ENCODE assay signal across 28 cellular contexts in the genomic region with DNA sequence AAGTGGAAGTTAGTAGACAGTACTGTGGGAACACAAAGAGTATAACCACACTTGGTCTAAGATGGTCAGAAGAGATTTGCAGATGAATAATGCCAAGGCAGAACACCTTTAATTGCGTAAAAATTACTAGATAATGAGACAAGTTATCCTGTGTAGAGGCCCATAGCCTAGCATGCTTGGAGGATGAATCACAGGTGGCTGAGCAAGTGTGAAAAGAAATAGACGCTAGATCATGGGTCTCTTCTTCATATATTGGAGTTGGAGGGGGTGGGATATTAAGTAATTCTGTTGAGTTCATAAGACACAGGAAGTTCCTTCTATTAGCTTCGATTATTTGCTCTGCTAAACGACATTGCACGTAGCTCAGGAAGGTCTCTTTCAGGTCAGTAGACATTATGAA.
"Had no signal": no experiment of that assay in that cellular context is flagged by ENCODE, and none has a peak within 500 bp of the region (broad histone marks: within the 10 kb centered on the region; RNA-seq: fewer than 3 reads in every experiment).

No MANE protein-coding gene starts in this region.

- H3K4me3 ChIP-seq: body of pancreas, coronary artery, esophagus muscularis mucosa, heart right ventricle, skin epidermis, upper lobe of left lung had no signal

- H3K27ac Mint-ChIP-seq: activated B cell treated with CpG ODN at 0.5 μM for 24 hours; activated CD4-positive, alpha-beta T cell treated with anti-CD3 and anti-CD28 coated beads for 36 hours; activated CD8-positive, alpha-beta memory T cell treated with anti-CD3 and anti-CD28 coated beads, Interleukin-2, amount 10 ng/mL, durations not matched to agents 7 days and 5 days; activated CD8-positive, alpha-beta T cell treated with anti-CD3 and anti-CD28 coated beads, Interleukin-2, amount 10 ng/mL, durations not matched to agents 7 days and 5 days; activated naive CD8-positive, alpha-beta T cell; activated T-cell treated with anti-CD3 and anti-CD28 coated beads, Interleukin-2, amount 50 U/mL, for 72 hours; mesothelial cell of epicardium; naive B cell; nephron progenitor cell; stimulated activated effector memory CD8-positive, alpha-beta T cell treated with anti-CD3 and anti-CD28 coated beads, Interleukin-12 subunit alpha, Interleukin-12 subunit beta, amount 100 ng/mL, for 72 hours; stimulated activated naive CD8-positive, alpha-beta T cell treated with anti-CD3 and anti-CD28 coated beads, Interleukin-15, amount 100 ng/mL, for 72 hours had no signal

- H3K4me1 ChIP-seq: body of pancreas, esophagus muscularis mucosa, foreskin keratinocyte, heart right ventricle, upper lobe of left lung had no signal

- H3K27ac ChIP-seq: body of pancreas, coronary artery, esophagus muscularis mucosa, foreskin keratinocyte, heart right ventricle, neutrophil, skin epidermis, upper lobe of left lung had no signal

- H3K27me3 ChIP-seq: body of pancreas, esophagus muscularis mucosa, foreskin keratinocyte, heart right ventricle, neutrophil, upper lobe of left lung had no signal

- H3K9me3 Mint-ChIP-seq: activated B cell treated with CpG ODN at 0.5 μM for 24 hours, mesothelial cell of epicardium, nephron progenitor cell had no signal

- H3K36me3 Mint-ChIP-seq: activated CD8-positive, alpha-beta memory T cell treated with anti-CD3 and anti-CD28 coated beads, Interleukin-2, amount 10 ng/mL, durations not matched to agents 7 days and 5 days; activated naive CD8-positive, alpha-beta T cell; mesothelial cell of epicardium; naive B cell; stimulated activated effector memory CD8-positive, alpha-beta T cell treated with anti-CD3 and anti-CD28 coated beads, Interleukin-12 subunit alpha, Interleukin-12 subunit beta, amount 100 ng/mL, for 72 hours had no signal

- DNase-seq: activated B cell treated with CpG ODN at 0.5 μM for 24 hours; activated CD4-positive, alpha-beta T cell treated with anti-CD3 and anti-CD28 coated beads for 36 hours; activated CD8-positive, alpha-beta memory T cell treated with anti-CD3 and anti-CD28 coated beads, Interleukin-2, amount 10 ng/mL, durations not matched to agents 7 days and 5 days; activated CD8-positive, alpha-beta T cell treated with anti-CD3 and anti-CD28 coated beads, Interleukin-2, amount 10 ng/mL, durations not matched to agents 7 days and 5 days; activated effector memory CD4-positive, alpha-beta T cell treated with Interleukin-2 at 50 U/mL for 16 hours; activated naive CD4-positive, alpha-beta T cell treated with Interleukin-2 at 50 U/mL for 16 hours; activated T-cell treated with anti-CD3 and anti-CD28 coated beads, Interleukin-2, amount 50 U/mL, for 72 hours; aorta; body of pancreas; foreskin keratinocyte; heart right ventricle; naive B cell; nephron progenitor cell; stimulated activated CD4-positive, alpha-beta T cell treated with anti-CD3 and anti-CD28 coated beads, Interleukin-12 subunit alpha, Interleukin-12 subunit beta, amount 100 ng/mL, for 4 hours; stimulated activated CD4-positive, alpha-beta T cell treated with anti-CD3 and anti-CD28 coated beads, Interleukin-4, amount 100 ng/mL, for 24 hours; stimulated activated naive CD8-positive, alpha-beta T cell treated with anti-CD3 and anti-CD28 coated beads, Interleukin-15, amount 100 ng/mL, for 72 hours; substantia nigra; T-helper 2 cell; upper lobe of left lung had no signal

- H3K27me3 Mint-ChIP-seq: activated B cell treated with CpG ODN at 0.5 μM for 24 hours; activated CD4-positive, alpha-beta T cell treated with anti-CD3 and anti-CD28 coated beads for 36 hours; activated CD8-positive, alpha-beta memory T cell treated with anti-CD3 and anti-CD28 coated beads, Interleukin-2, amount 10 ng/mL, durations not matched to agents 7 days and 5 days; activated naive CD8-positive, alpha-beta T cell; naive B cell; stimulated activated naive CD8-positive, alpha-beta T cell treated with anti-CD3 and anti-CD28 coated beads, Interleukin-15, amount 100 ng/mL, for 72 hours had no signal

- ATAC-seq: activated CD4-positive, alpha-beta T cell treated with anti-CD3 and anti-CD28 coated beads for 36 hours; activated CD8-positive, alpha-beta memory T cell treated with anti-CD3 and anti-CD28 coated beads, Interleukin-2, amount 10 ng/mL, durations not matched to agents 7 days and 5 days; activated CD8-positive, alpha-beta T cell treated with anti-CD3 and anti-CD28 coated beads, Interleukin-2, amount 10 ng/mL, durations not matched to agents 7 days and 5 days; activated T-cell treated with anti-CD3 and anti-CD28 coated beads, Interleukin-2, amount 50 U/mL, for 72 hours; body of pancreas; foreskin keratinocyte; heart right ventricle; left lobe of liver; sciatic nerve; stimulated activated effector memory CD8-positive, alpha-beta T cell treated with anti-CD3 and anti-CD28 coated beads, Interleukin-12 subunit alpha, Interleukin-12 subunit beta, amount 100 ng/mL, for 72 hours; stimulated activated naive CD8-positive, alpha-beta T cell treated with anti-CD3 and anti-CD28 coated beads, Interleukin-15, amount 100 ng/mL, for 72 hours had no signal

- H3K36me3 ChIP-seq: esophagus muscularis mucosa, heart right ventricle, neutrophil, upper lobe of left lung had no signal

- H3K4me3 Mint-ChIP-seq: activated B cell treated with CpG ODN at 0.5 μM for 24 hours; activated CD4-positive, alpha-beta T cell treated with anti-CD3 and anti-CD28 coated beads for 36 hours; activated CD8-positive, alpha-beta memory T cell treated with anti-CD3 and anti-CD28 coated beads, Interleukin-2, amount 10 ng/mL, durations not matched to agents 7 days and 5 days; activated CD8-positive, alpha-beta T cell treated with anti-CD3 and anti-CD28 coated beads, Interleukin-2, amount 10 ng/mL, durations not matched to agents 7 days and 5 days; activated naive CD8-positive, alpha-beta T cell; activated T-cell treated with anti-CD3 and anti-CD28 coated beads, Interleukin-2, amount 50 U/mL, for 72 hours; mesothelial cell of epicardium; naive B cell; nephron progenitor cell; stimulated activated effector memory CD8-positive, alpha-beta T cell treated with anti-CD3 and anti-CD28 coated beads, Interleukin-12 subunit alpha, Interleukin-12 subunit beta, amount 100 ng/mL, for 72 hours; stimulated activated naive CD8-positive, alpha-beta T cell treated with anti-CD3 and anti-CD28 coated beads, Interleukin-15, amount 100 ng/mL, for 72 hours had no signal

- H3K9me3 ChIP-seq: body of pancreas, neutrophil had no signal

- H3K4me1 Mint-ChIP-seq: activated B cell treated with CpG ODN at 0.5 μM for 24 hours; activated CD4-positive, alpha-beta T cell treated with anti-CD3 and anti-CD28 coated beads for 36 hours; activated CD8-positive, alpha-beta memory T cell treated with anti-CD3 and anti-CD28 coated beads, Interleukin-2, amount 10 ng/mL, durations not matched to agents 7 days and 5 days; mesothelial cell of epicardium; naive B cell; nephron progenitor cell; stimulated activated effector memory CD8-positive, alpha-beta T cell treated with anti-CD3 and anti-CD28 coated beads, Interleukin-12 subunit alpha, Interleukin-12 subunit beta, amount 100 ng/mL, for 72 hours; stimulated activated naive CD8-positive, alpha-beta T cell treated with anti-CD3 and anti-CD28 coated beads, Interleukin-15, amount 100 ng/mL, for 72 hours had no signal
